8 cellular contexts compared by ENCODE assay signal in the genomic region with DNA sequence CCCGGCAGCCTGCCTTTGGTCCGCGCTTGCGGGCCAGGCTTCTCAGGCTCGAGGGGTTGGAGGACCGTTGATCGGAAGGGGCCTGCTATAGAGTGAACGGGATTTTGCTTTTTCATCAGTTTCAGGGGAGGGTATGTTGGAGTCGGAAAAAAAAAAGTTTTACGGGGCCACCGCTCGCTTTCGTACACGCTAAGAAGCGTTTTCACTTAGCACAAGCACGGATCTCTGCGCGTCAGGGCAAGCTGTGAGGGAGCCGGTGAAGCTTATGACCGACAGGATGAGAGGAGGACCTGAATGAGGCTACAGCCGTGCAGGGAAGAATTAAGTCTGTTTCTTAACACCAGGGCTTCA. TPM values are rescaled to one million over a fixed set of nuclear protein-coding genes. Genes with fewer than 3 reads are reported as not detected.
DNase-seq lines count a peak whose midpoint lies in the region; ATAC-seq and TF ChIP-seq lines count a peak whose summit lies in the region.

No MANE protein-coding gene starts in this region.

- H3K27me3 ChIP-seq in heart left ventricle, result no peaks in the 10 kb centered on the region
- no peaks in the 10 kb centered on the region for H3K27me3 ChIP-seq in gastrocnemius medialis

- H3K4me1 ChIP-seq in heart left ventricle, result peaks cover 0 to 51% (median 34%) of the 10 kb centered on the region in 12 donors
- H3K4me1 ChIP-seq in gastrocnemius medialis, result peaks cover 27 to 29% of the 10 kb centered on the region in 2 donors

- POLR2A ChIA-PET in activated B cell treated with CpG ODN at 0.5 μM for 24 hours (lab: Charles Lee), result interaction anchor here (1.4 to 2.5 kb wide), 4 partner anchors 132 to 1732 kb away, joined by 3 to 27 read pairs (median 8); a partner anchor contains a TSS

- peaks cover 9% of the 10 kb centered on the region for H3K36me3 Mint-ChIP-seq in activated B cell treated with CpG ODN at 0.5 μM for 24 hours (ENCODE audit: low read depth)

- CTCF ChIA-PET in activated B cell treated with CpG ODN at 0.5 μM for 24 hours (lab: Charles Lee), result no interaction called here

- in situ Hi-C loops in gastrocnemius medialis (cut with MboI; ENCODE audit: low sequenced_read_pairs in 4 of 4), result loop anchor here in 1 of 4 donors (5.0 kb wide), 1 partner anchor 282 kb away; no protein-coding TSS in a partner anchor

- no peaks in the 10 kb centered on the region for H3K27me3 Mint-ChIP-seq in activated B cell treated with CpG ODN at 0.5 μM for 24 hours

- DNase-seq in heart left ventricle (no peak), left ventricle myocardium superior (no peak), activated B cell treated with CpG ODN at 0.5 μM for 24 hours (no peak), fibroblast of the aortic adventitia (ENCODE audit: low read depth) (no peak), gastrocnemius medialis (no peak), DMS153 (lab: John Stamatoyannopoulos, UW) (no peak), NCI-H1048 (lab: John Stamatoyannopoulos, UW) (no peak)

- TF ChIP-seq POLR2A in heart left ventricle (IDR thresholded peaks at IDR 0.05) (no peak), gastrocnemius medialis (IDR thresholded peaks at IDR 0.05) (no peak)

- TF ChIP-seq CTCF in heart left ventricle (IDR thresholded peaks at IDR 0.05), result no peak
- TF ChIP-seq CTCF in activated B cell treated with CpG ODN at 0.5 μM for 24 hours (IDR thresholded peaks at IDR 0.05), result no peak
- TF ChIP-seq CTCF in fibroblast of the aortic adventitia (IDR thresholded peaks at IDR 0.05; ENCODE audit: insufficient read depth, low read length), result no peak
- no peak for TF ChIP-seq CTCF in gastrocnemius medialis (IDR thresholded peaks at IDR 0.05 in 4 of 5, conservative IDR thresholded peaks at IDR 0.05 in 1 of 5)

- H3K9me3 ChIP-seq in heart left ventricle (no peaks in the 10 kb centered on the region), gastrocnemius medialis (no peaks in the 10 kb centered on the region)

- WGBS in heart left ventricle, 4 donors, result 0 to 1% (median 0%) methylated on average over 21 of the region's 21 CpGs

- peak overlapping the region; percentile 54 to 98 (median 94) for H3K4me3 ChIP-seq in heart left ventricle
- H3K4me3 ChIP-seq in fibroblast of the aortic adventitia (ENCODE audit: low read depth, low read length), result peak overlapping the region; percentile 98
- H3K4me3 ChIP-seq in gastrocnemius medialis, result peak overlapping the region; percentile 84 to 99 (median 98)

- H3K4me3 Mint-ChIP-seq in activated B cell treated with CpG ODN at 0.5 μM for 24 hours, result no peak overlapping the region

- no peaks in the 10 kb centered on the region for H3K9me3 Mint-ChIP-seq in activated B cell treated with CpG ODN at 0.5 μM for 24 hours

- H3K27ac ChIP-seq in heart left ventricle, result peak overlapping the region; percentile 90 to 98 (median 94)
- peak overlapping the region; percentile 82 to 96 (median 91) for H3K27ac ChIP-seq in gastrocnemius medialis

- peaks cover 22% of the 10 kb centered on the region for H3K4me1 Mint-ChIP-seq in activated B cell treated with CpG ODN at 0.5 μM for 24 hours

- intact Hi-C loops in heart left ventricle (cut with DNase I) (loop anchor here in 5 of 10 donors (2.0 to 10.0 kb wide), 4 partner anchors 217 to 283 kb away; a partner anchor contains a TSS), left ventricle myocardium superior (cut with micrococcal nuclease) (no loop called here), activated B cell treated with CpG ODN at 0.5 μM for 24 hours (cut with micrococcal nuclease) (loop anchor here (1.0 to 10.0 kb wide), 9 partner anchors 50 to 1921 kb away; a partner anchor contains a TSS), gastrocnemius medialis (cut with DNase I; ENCODE audit: low total_unique reads) (loop anchor here (1.0 to 10.0 kb wide), 7 partner anchors 51 to 621 kb away; a partner anchor contains a TSS)

- H3K27ac Mint-ChIP-seq in activated B cell treated with CpG ODN at 0.5 μM for 24 hours, result peak overlapping the region; percentile 91

- peak in 2 of 4 donors; percentile 10 to 16 for ATAC-seq in heart left ventricle
- ATAC-seq in left ventricle myocardium superior, result no peak
- ATAC-seq in HG03135 (IDR thresholded peaks at IDR 0.05; ENCODE audit: unreplicated experiment), result peak; percentile 12
- peak; percentile 2 for ATAC-seq in activated B cell treated with CpG ODN at 0.5 μM for 24 hours (ENCODE audit: low read depth)
- ATAC-seq in gastrocnemius medialis, result peak; percentile 8 to 10

- peaks cover 0 to 8% (median 2%) of the 10 kb centered on the region in 9 donors for H3K36me3 ChIP-seq in heart left ventricle
- H3K36me3 ChIP-seq in gastrocnemius medialis, result no peaks in the 10 kb centered on the region

RNA-seq across cellular contexts. Expression of a gene that starts 0.4 kb away (rescaled TPM):
- total RNA-seq in heart left ventricle, result 10 to 100 TPM; 13.8 to 27.5 (median 18.3) TPM
- 10 to 100 TPM; 12.0 to 21.9 TPM for polyA plus RNA-seq in heart left ventricle
- total RNA-seq in left ventricle myocardium superior, result 15.5 TPM
- 44.0 and 44.6 TPM in 2 replicates for total RNA-seq in activated B cell treated with CpG ODN at 0.5 μM for 24 hours
- 62.2 and 76.5 TPM in 2 replicates for total RNA-seq in fibroblast of the aortic adventitia (ENCODE audit: low replicate concordance)
- total RNA-seq in gastrocnemius medialis, result 10 to 100 TPM; 20.9 to 51.8 (median 24.1) TPM

RNA-seq across cellular contexts. Expression of a gene that starts 0.6 kb away (rescaled TPM):
- 100 to 1,000 TPM in 6 of 9 donors, 10 to 100 TPM in 3; 26.5 to 163 (median 104) TPM for total RNA-seq in heart left ventricle
- polyA plus RNA-seq in heart left ventricle, result 100 to 1,000 TPM in 1 of 2 donors, 10 to 100 TPM in 1; 85.6 to 165 TPM
- 102 TPM for total RNA-seq in left ventricle myocardium superior
- total RNA-seq in activated B cell treated with CpG ODN at 0.5 μM for 24 hours, result 39.6 and 40.5 TPM in 2 replicates
- total RNA-seq in fibroblast of the aortic adventitia (ENCODE audit: low replicate concordance), result 34.8 and 80.9 TPM in 2 replicates
- total RNA-seq in gastrocnemius medialis, result 10 to 100 TPM; 21.4 to 28.0 (median 26.4) TPM

RNA-seq across cellular contexts. Expression of a gene that starts 50.5 kb away (rescaled TPM):
- total RNA-seq in heart left ventricle, result 100 to 1,000 TPM in 1 of 9 donors, 10 to 100 TPM in 8; 58.4 to 101 (median 78.0) TPM
- 100 to 1,000 TPM in 1 of 2 donors, 10 to 100 TPM in 1; 51.6 to 124 TPM for polyA plus RNA-seq in heart left ventricle
- total RNA-seq in left ventricle myocardium superior, result 83.2 TPM
- 47.1 and 49.0 TPM in 2 replicates for total RNA-seq in activated B cell treated with CpG ODN at 0.5 μM for 24 hours
- 30.7 and 51.7 TPM in 2 replicates for total RNA-seq in fibroblast of the aortic adventitia (ENCODE audit: low replicate concordance)
- 10 to 100 TPM; 15.8 to 45.9 (median 38.6) TPM for total RNA-seq in gastrocnemius medialis
